Comparison of ENCODE assay signal across 1 cellular context in genomic region chr9:126804198-126804695, GRCh38.
A peak's percentile ranks its signal among the peaks of the same experiment; 100 is the strongest.
TF ChIP-seq lines count a peak whose summit lies in the region.

No MANE protein-coding gene starts in this region.

TF ChIP-seq in K562, 482 proteins besides CTCF, POLR2A, EP300 and RAD21 (continued from another document and continues in another):
- TF ChIP-seq PATZ1 (CRISPR knock-in tag; IDR thresholded peaks at IDR 0.05; ENCODE audit: borderline replicate concordance) (no peak), GATAD2A (IDR thresholded peaks at IDR 0.05) (no peak), FUS (optimal IDR thresholded peaks at IDR 0.05; ENCODE audit: low read depth, low read length) (no peak), EHMT2 (IDR thresholded peaks at IDR 0.05) (no peak), HBP1 (CRISPR knock-in tag; IDR thresholded peaks at IDR 0.05) (no peak), SIRT6 (IDR thresholded peaks at IDR 0.05; ENCODE audit: low read depth, low read length) (no peak), CHD4 (IDR thresholded peaks at IDR 0.05; ENCODE audit: insufficient read depth, insufficient replicate concordance, low read depth, low read length, poor library complexity, severe bottlenecking) (no peak), ZNF740 (CRISPR knock-in tag; IDR thresholded peaks at IDR 0.05) (no peak), ZNF740 (tag; IDR thresholded peaks at IDR 0.05) (no peak), RBFOX2 (IDR thresholded peaks at IDR 0.05; ENCODE audit: low read depth, low read length) (no peak), ZNF12 (CRISPR knock-in tag; IDR thresholded peaks at IDR 0.05) (peak; percentile 7; the same call in 1 of the 2 replicates), HNRNPH1 (optimal IDR thresholded peaks at IDR 0.05; ENCODE audit: low read depth, low read length) (no peak), SREBF2 (CRISPR knock-in tag; IDR thresholded peaks at IDR 0.05) (no peak), AFF1 (IDR thresholded peaks at IDR 0.05; ENCODE audit: low read depth in 1 of 2, partially characterized antibody in 2 of 2) (no peak), ZBTB49 (CRISPR knock-in tag; IDR thresholded peaks at IDR 0.05; ENCODE audit: borderline replicate concordance) (no peak), CHD1 (IDR thresholded peaks at IDR 0.05; ENCODE audit: low read length) (no peak), MLLT1 (IDR thresholded peaks at IDR 0.05) (peak in 1 of 2 experiments; percentile 87; a peak in 2 of 4 replicates), GABPA (tag; conservative IDR thresholded peaks at IDR 0.05; ENCODE audit: low read depth) (no peak), GABPB2 (CRISPR knock-in tag; conservative IDR thresholded peaks at IDR 0.05) (no peak), HDAC6 (IDR thresholded peaks at IDR 0.05; ENCODE audit: low read depth, low read length) (no peak), MLX (CRISPR knock-in tag; conservative IDR thresholded peaks at IDR 0.05) (no peak), CBX5 (IDR thresholded peaks at IDR 0.05; ENCODE audit: borderline replicate concordance, low read depth) (no peak), THRA (IDR thresholded peaks at IDR 0.05) (no peak), TGIF2 (CRISPR knock-in tag; IDR thresholded peaks at IDR 0.05) (no peak), ZNF347 (CRISPR knock-in tag; IDR thresholded peaks at IDR 0.05; ENCODE audit: low read depth) (no peak), CLOCK (CRISPR knock-in tag; IDR thresholded peaks at IDR 0.05; ENCODE audit: borderline replicate concordance) (no peak), AFF4 (CRISPR knock-in tag; IDR thresholded peaks at IDR 0.05) (no peak)
